Comparison of ENCODE assay signal across 34 cellular contexts in genomic region chr21:30563630-30564029, GRCh38. TPM values are rescaled to one million over a fixed set of nuclear protein-coding genes. Genes with fewer than 3 reads are reported as not detected.
"Had no signal": no experiment of that assay in that cellular context is flagged by ENCODE, and none has a peak within 500 bp of the region (broad histone marks: within the 10 kb centered on the region; RNA-seq: fewer than 3 reads in every experiment).

No MANE protein-coding gene starts in this region.

- H3K9me3 ChIP-seq: stomach, suprapubic skin, testis, thoracic aorta, thyroid gland, tibial artery, tibial nerve, transverse colon, upper lobe of left lung, upper lobe of right lung, uterus, vagina had no signal

- FAIRE-seq: urothelium cell line had no signal

- H3K36me3 ChIP-seq: stomach, suprapubic skin, thoracic aorta, thyroid gland, tibial artery, tibial nerve, transverse colon, upper lobe of left lung, upper lobe of right lung, uterus, vagina had no signal

- H3K4me3 ChIP-seq: stomach, suprapubic skin, testis, thoracic aorta, thyroid gland, tibial artery, tibial nerve, transverse colon, upper lobe of left lung, upper lobe of right lung, uterus, vagina had no signal

- H3K27ac Mint-ChIP-seq: stimulated activated effector memory CD8-positive, alpha-beta T cell treated with anti-CD3 and anti-CD28 coated beads, Interleukin-12 subunit alpha, Interleukin-12 subunit beta, amount 100 ng/mL, for 72 hours; stimulated activated memory B cell treated with anti-CD40 and anti-IgM and Interleukin-4, amounts not matched to agents 10 μg/mL and 1 μg/mL and 100 μg/mL, for 72 hours; stimulated activated naive B cell treated with anti-CD40 and anti-IgM and Interleukin-4, amounts not matched to agents 10 μg/mL and 1 μg/mL and 100 μg/mL, for 72 hours; stimulated activated naive CD8-positive, alpha-beta T cell treated with anti-CD3 and anti-CD28 coated beads, Interleukin-15, amount 100 ng/mL, for 72 hours; stimulated activated naive CD8-positive, alpha-beta T cell treated with anti-CD3 and anti-CD28 coated beads, Interleukin-15, Interleukin-2, amounts not matched to agents 100 ng/mL and 50 ng/mL, for 24 hours; type B pancreatic cell had no signal

- H3K27me3 Mint-ChIP-seq: stimulated activated memory B cell treated with anti-CD40 and anti-IgM and Interleukin-4, amounts not matched to agents 10 μg/mL and 1 μg/mL and 100 μg/mL, for 72 hours; stimulated activated naive B cell treated with anti-CD40 and anti-IgM and Interleukin-4, amounts not matched to agents 10 μg/mL and 1 μg/mL and 100 μg/mL, for 72 hours; stimulated activated naive CD8-positive, alpha-beta T cell treated with anti-CD3 and anti-CD28 coated beads, Interleukin-15, amount 100 ng/mL, for 72 hours; stimulated activated naive CD8-positive, alpha-beta T cell treated with anti-CD3 and anti-CD28 coated beads, Interleukin-15, Interleukin-2, amounts not matched to agents 100 ng/mL and 50 ng/mL, for 24 hours; type B pancreatic cell had no signal

- H3K4me1 Mint-ChIP-seq: stimulated activated effector memory CD8-positive, alpha-beta T cell treated with anti-CD3 and anti-CD28 coated beads, Interleukin-12 subunit alpha, Interleukin-12 subunit beta, amount 100 ng/mL, for 72 hours; stimulated activated memory B cell treated with anti-CD40 and anti-IgM and Interleukin-4, amounts not matched to agents 10 μg/mL and 1 μg/mL and 100 μg/mL, for 72 hours; stimulated activated naive B cell treated with anti-CD40 and anti-IgM and Interleukin-4, amounts not matched to agents 10 μg/mL and 1 μg/mL and 100 μg/mL, for 72 hours; stimulated activated naive CD8-positive, alpha-beta T cell treated with anti-CD3 and anti-CD28 coated beads, Interleukin-15, amount 100 ng/mL, for 72 hours had no signal

- DNase-seq: stimulated activated CD4-positive, alpha-beta T cell treated with anti-CD3 and anti-CD28 coated beads, Interleukin-2, amount 100 ng/mL, for 48 hours; stimulated activated CD4-positive, alpha-beta T cell treated with anti-CD3 and anti-CD28 coated beads, Interleukin-4, amount 100 ng/mL, for 1 hour; stimulated activated CD4-positive, alpha-beta T cell treated with anti-CD3 and anti-CD28 coated beads, Interleukin-4, amount 100 ng/mL, for 24 hours; stimulated activated CD4-positive, alpha-beta T cell treated with anti-CD3 and anti-CD28 coated beads, Interleukin-4, amount 100 ng/mL, for 4 hours; stimulated activated CD8-positive, alpha-beta memory T cell treated with anti-CD3 and anti-CD28 coated beads, Interleukin-4, amount 100 ng/mL, for 48 hours; stimulated activated naive B cell treated with anti-CD40 and anti-IgM and Interleukin-4, amounts not matched to agents 10 μg/mL and 1 μg/mL and 100 μg/mL, for 72 hours; stimulated activated naive CD4-positive, alpha-beta T cell; stimulated activated naive CD4-positive, alpha-beta T cell treated with Interleukin-2 at 50 U/mL for 16 hours; stimulated activated naive CD8-positive, alpha-beta T cell treated with anti-CD3 and anti-CD28 coated beads, Interleukin-15, amount 100 ng/mL, for 72 hours; stimulated activated naive CD8-positive, alpha-beta T cell treated with anti-CD3 and anti-CD28 coated beads, Interleukin-15, Interleukin-2, amounts not matched to agents 100 U/mL and 50 U/mL, for 24 hours; stomach; substantia nigra; testis; thyroid gland; tibial artery; transverse colon; trophoblast cell; upper lobe of left lung; upper lobe of right lung; uterus had no signal

- H3K27me3 ChIP-seq: stomach, suprapubic skin, testis, thyroid gland, tibial artery, tibial nerve, transverse colon, upper lobe of left lung, upper lobe of right lung, uterus, vagina had no signal

- H3K4me1 ChIP-seq: stomach, suprapubic skin, testis, thyroid gland, tibial artery, tibial nerve, transverse colon, upper lobe of left lung, upper lobe of right lung, uterus, vagina had no signal

- H3K36me3 Mint-ChIP-seq: stimulated activated effector memory CD8-positive, alpha-beta T cell treated with anti-CD3 and anti-CD28 coated beads, Interleukin-12 subunit alpha, Interleukin-12 subunit beta, amount 100 ng/mL, for 72 hours; stimulated activated memory B cell treated with anti-CD40 and anti-IgM and Interleukin-4, amounts not matched to agents 10 μg/mL and 1 μg/mL and 100 μg/mL, for 72 hours; stimulated activated naive B cell treated with anti-CD40 and anti-IgM and Interleukin-4, amounts not matched to agents 10 μg/mL and 1 μg/mL and 100 μg/mL, for 72 hours; type B pancreatic cell had no signal

- H3K4me3 Mint-ChIP-seq: stimulated activated effector memory CD8-positive, alpha-beta T cell treated with anti-CD3 and anti-CD28 coated beads, Interleukin-12 subunit alpha, Interleukin-12 subunit beta, amount 100 ng/mL, for 72 hours; stimulated activated memory B cell treated with anti-CD40 and anti-IgM and Interleukin-4, amounts not matched to agents 10 μg/mL and 1 μg/mL and 100 μg/mL, for 72 hours; stimulated activated naive B cell treated with anti-CD40 and anti-IgM and Interleukin-4, amounts not matched to agents 10 μg/mL and 1 μg/mL and 100 μg/mL, for 72 hours; stimulated activated naive CD8-positive, alpha-beta T cell treated with anti-CD3 and anti-CD28 coated beads, Interleukin-15, amount 100 ng/mL, for 72 hours; stimulated activated naive CD8-positive, alpha-beta T cell treated with anti-CD3 and anti-CD28 coated beads, Interleukin-15, Interleukin-2, amounts not matched to agents 100 ng/mL and 50 ng/mL, for 24 hours; type B pancreatic cell had no signal

- H3K27ac ChIP-seq: stomach, suprapubic skin, testis, thoracic aorta, thyroid gland, tibial artery, tibial nerve, transverse colon, upper lobe of left lung, upper lobe of right lung, uterus, vagina had no signal

- ATAC-seq: stimulated activated effector memory CD8-positive, alpha-beta T cell treated with anti-CD3 and anti-CD28 coated beads, Interleukin-12 subunit alpha, Interleukin-12 subunit beta, amount 100 ng/mL, for 72 hours; stimulated activated memory B cell treated with anti-CD40 and anti-IgM and Interleukin-4, amounts not matched to agents 10 μg/mL and 1 μg/mL and 100 μg/mL, for 72 hours; stimulated activated naive B cell treated with anti-CD40 and anti-IgM and Interleukin-4, amounts not matched to agents 10 μg/mL and 1 μg/mL and 100 μg/mL, for 72 hours; stimulated activated naive CD8-positive, alpha-beta T cell treated with anti-CD3 and anti-CD28 coated beads, Interleukin-15, amount 100 ng/mL, for 72 hours; stimulated activated naive CD8-positive, alpha-beta T cell treated with anti-CD3 and anti-CD28 coated beads, Interleukin-15, Interleukin-2, amounts not matched to agents 100 U/mL and 50 U/mL, for 24 hours; upper lobe of right lung had no signal

RNA-seq across cellular contexts. Expression of gene KRTAP19-7, which starts 2.5 kb away (rescaled TPM):
- total RNA-seq: stomach, subcutaneous adipose tissue, temporal lobe, testis, thoracic aorta, thyroid gland, tibial nerve, transverse colon, upper lobe of left lung, upper lobe of right lung, ureter, urinary bladder, uterus, vagina had no signal
- polyA plus RNA-seq: stomach, thymus, urinary bladder had no signal

RNA-seq across cellular contexts. Expression of gene KRTAP19-6, which starts 22.0 kb away (rescaled TPM):
- total RNA-seq: stomach, subcutaneous adipose tissue, suprapubic skin, temporal lobe, testis, thoracic aorta, thyroid gland, tibial nerve, transverse colon, upper lobe of left lung, upper lobe of right lung, ureter, urinary bladder, uterus, vagina had no signal
- polyA plus RNA-seq: stomach, thymus, urinary bladder had no signal

RNA-seq across cellular contexts. Expression of gene KRTAP22-2, which starts 26.6 kb away (rescaled TPM):
- total RNA-seq: stomach, subcutaneous adipose tissue, suprapubic skin, temporal lobe, testis, thoracic aorta, thyroid gland, tibial nerve, transverse colon, upper lobe of left lung, upper lobe of right lung, ureter, urinary bladder, uterus, vagina had no signal
- polyA plus RNA-seq: stomach, thymus, urinary bladder had no signal

RNA-seq across cellular contexts. Expression of gene KRTAP6-3, which starts 28.6 kb away (rescaled TPM):
- total RNA-seq: stomach, subcutaneous adipose tissue, suprapubic skin, temporal lobe, thoracic aorta, thyroid gland, tibial nerve, transverse colon, upper lobe of left lung, upper lobe of right lung, ureter, urinary bladder, uterus, vagina had no signal
- polyA plus RNA-seq: stomach, thymus, urinary bladder had no signal

RNA-seq across cellular contexts. Expression of gene KRTAP6-2, which starts 35.1 kb away (rescaled TPM):
- total RNA-seq: stomach, subcutaneous adipose tissue, suprapubic skin, temporal lobe, testis, thoracic aorta, thyroid gland, tibial nerve, transverse colon, upper lobe of left lung, upper lobe of right lung, ureter, urinary bladder, uterus, vagina had no signal
- polyA plus RNA-seq: stomach, thymus, urinary bladder had no signal
